ENCODE assay signal across 25 cellular contexts in the genomic region with DNA sequence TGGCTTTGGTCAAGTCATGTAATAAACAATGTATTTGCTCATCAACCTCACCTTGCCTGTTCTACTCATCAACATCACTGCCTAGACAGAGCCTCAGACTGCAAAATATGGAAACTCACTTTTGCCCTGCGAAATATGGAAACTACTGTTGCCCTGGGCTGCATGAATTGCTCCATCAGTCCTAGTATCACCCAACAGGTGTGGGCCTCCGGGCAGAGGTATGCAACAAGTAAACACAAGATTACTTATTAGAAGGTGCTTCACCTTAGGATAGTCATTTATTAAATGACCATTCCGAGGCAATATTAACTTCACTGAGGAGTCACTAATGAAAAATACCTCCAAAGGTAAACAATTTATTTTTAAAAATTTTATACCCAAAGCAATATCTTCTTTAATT.
"Had no signal": no experiment of that assay in that cellular context is flagged by ENCODE, and none has a peak within 500 bp of the region (broad histone marks: within the 10 kb centered on the region; RNA-seq: fewer than 3 reads in every experiment).

No MANE protein-coding gene starts in this region.

- H3K4me1 Mint-ChIP-seq: IgD-negative memory B cell had no signal

- H3K36me3 ChIP-seq: SJSA1 had no signal

- DNase-seq: Kasumi-1, MV-4-11, NCI-H1048, NCI-H1105, NCI-H1417, NCI-H1436 treated with DMSO at 0.1 percent for 48 hours, NCI-H1694, NCI-H187 treated with DMSO at 0.1 percent for 48 hours, NCI-H2029 treated with DMSO at 0.1 percent for 48 hours, NCI-H2171 treated with DMSO at 0.1 percent for 48 hours, NCI-H345, NCI-H446 treated with DMSO at 0.1 percent for 48 hours, NCI-H510A treated with DMSO at 0.1 percent for 48 hours, NCI-H526 treated with DMSO at 0.1 percent for 48 hours, NCI-H774, Right ventricle myocardium superior, RPMI8226, SIG-M5, SK-N-SH, SW 1271 had no signal

- H3K27me3 ChIP-seq: SJSA1 had no signal

- H3K27ac ChIP-seq: KMS-11, SJSA1 had no signal

- H3K4me3 ChIP-seq: K562, SJSA1 had no signal

- H3K4me1 ChIP-seq: SJSA1 had no signal

- H3K27ac Mint-ChIP-seq: IgD-negative memory B cell had no signal

- H3K27me3 Mint-ChIP-seq: IgD-negative memory B cell had no signal

- H3K9me3 ChIP-seq: SJSA1, SK-N-SH had no signal

- H3K4me3 Mint-ChIP-seq: IgD-negative memory B cell had no signal

- ATAC-seq: HepG2, K562 had no signal
